ENCODE assay signal across 1 cellular context in genomic region chr2:101380376-101380775, GRCh38.
TF ChIP-seq lines count a peak whose summit lies in the region.

No MANE protein-coding gene starts in this region.

TF ChIP-seq in endothelial cell of umbilical vein, 7 proteins besides CTCF, POLR2A, EP300 and RAD21 (continued from another document):
- TF ChIP-seq JUN (IDR thresholded peaks at IDR 0.05; ENCODE audit: borderline replicate concordance, insufficient read depth, insufficient read length, low read depth), result no peak
- no peak for TF ChIP-seq POLR2AphosphoS5 (IDR thresholded peaks at IDR 0.05; ENCODE audit: insufficient read depth, low read depth, low read length)
